ENCODE assay signal across 8 cellular contexts in genomic region chr12:991350-992278, GRCh38. TPM values are rescaled to one million over a fixed set of nuclear protein-coding genes. Genes with fewer than 3 reads are reported as not detected.
A peak's percentile ranks its signal among the peaks of the same experiment; 100 is the strongest.
DNase-seq lines count a peak whose midpoint lies in the region; ATAC-seq and TF ChIP-seq lines count a peak whose summit lies in the region.

No MANE protein-coding gene starts in this region.

- H3K4me3 ChIP-seq in H7 (ENCODE audit: insufficient read depth, low read depth, low read length) = peak overlapping the region; percentile 95
- peak overlapping the region; percentile 90 to 94 for H3K4me3 ChIP-seq in ascending aorta
- H3K4me3 ChIP-seq in iPS-11a (ENCODE audit: low read depth, low read length) = peak overlapping the region; percentile 98
- peak overlapping the region; percentile 76 to 96 (median 90) for H3K4me3 ChIP-seq in gastrocnemius medialis

- in situ Hi-C loops in gastrocnemius medialis (cut with MboI; ENCODE audit: low sequenced_read_pairs in 4 of 4) = loop anchor here in 2 of 4 donors (25.0 kb wide), 1 partner anchor 596 kb away; the partner anchor contains the start of gene FBXL14 (in 2 of the 2)

- intact Hi-C loops in ascending aorta (cut with DNase I) = loop anchor here (1.0 to 5.0 kb wide), 3 partner anchors 42 to 239 kb away; partner anchors contain the start of genes RAD52 and WNK1
- intact Hi-C loops in gastrocnemius medialis (cut with DNase I; ENCODE audit: low total_unique reads) = loop anchor here (2.0 to 5.0 kb wide), 3 partner anchors 43 to 239 kb away; partner anchors contain the start of genes RAD52 and WNK1

- DNase-seq in EL = peak; percentile 17
- DNase-seq in H7 = peak; percentile 92
- peak; percentile 42 for DNase-seq in NCI-H2227 treated with DMSO at 0.1 percent for 48 hours (lab: John Stamatoyannopoulos, UW)
- no peak for DNase-seq in ascending aorta (ENCODE audit: low spot score in 2 of 2)
- DNase-seq in gastrocnemius medialis = no peak
- no peak for DNase-seq in RPMI8226

- TF ChIP-seq CTCF in ascending aorta (IDR thresholded peaks at IDR 0.05) (no peak), gastrocnemius medialis (IDR thresholded peaks at IDR 0.05 in 4 of 5, conservative IDR thresholded peaks at IDR 0.05 in 1 of 5) (no peak)

- TF ChIP-seq POLR2A in gastrocnemius medialis (IDR thresholded peaks at IDR 0.05) = no peak

- H3K36me3 ChIP-seq in H7 (replicated peaks; ENCODE audit: control insufficient read depth, insufficient read depth, low read length) (no peaks in the 10 kb centered on the region), ascending aorta (no peaks in the 10 kb centered on the region), gastrocnemius medialis (no peaks in the 10 kb centered on the region)

- no peaks in the 10 kb centered on the region for H3K9me3 ChIP-seq in ascending aorta
- H3K9me3 ChIP-seq in gastrocnemius medialis = no peaks in the 10 kb centered on the region

- H3K27ac ChIP-seq in ascending aorta = peak overlapping the region; percentile 98
- peak overlapping the region; percentile 97 to 100 (median 99) for H3K27ac ChIP-seq in gastrocnemius medialis

- ATAC-seq in gastrocnemius medialis (peak; percentile 26 to 28), GM19324 (IDR thresholded peaks at IDR 0.05; ENCODE audit: low FRiP score, unreplicated experiment) (no peak)

- H3K27me3 ChIP-seq in H7 (ENCODE audit: control insufficient read depth, insufficient read depth, low read length) = no peaks in the 10 kb centered on the region
- H3K27me3 ChIP-seq in ascending aorta = no peaks in the 10 kb centered on the region
- H3K27me3 ChIP-seq in gastrocnemius medialis = no peaks in the 10 kb centered on the region

- H3K4me1 ChIP-seq in ascending aorta = peaks cover 0 to 18% of the 10 kb centered on the region in 2 donors
- peaks cover 30 to 35% of the 10 kb centered on the region in 2 donors for H3K4me1 ChIP-seq in gastrocnemius medialis

RNA-seq across cellular contexts. Expression of gene ERC1, which starts 0.6 kb away (rescaled TPM):
- total RNA-seq in H7 (2014; rRNA removed; shearing (Covaris generic)) = 10.3 and 17.0 TPM in 2 replicates
- total RNA-seq in ascending aorta (41.4 TPM), gastrocnemius medialis (10 to 100 TPM; 20.3 to 39.1 (median 23.5) TPM)

RNA-seq across cellular contexts. Expression of gene RAD52, which starts 42.1 kb away (rescaled TPM):
- total RNA-seq in H7 (2014; rRNA removed; shearing (Covaris generic)) = 8.4 and 16.6 TPM in 2 replicates
- total RNA-seq in ascending aorta = 175 TPM
- total RNA-seq in gastrocnemius medialis = 10 to 100 TPM; 11.3 to 21.0 (median 14.3) TPM

Comparison
In these comparisons a context has a peak if more than half of its experiments do, and no peak if none do; other contexts are left out.
1. DNase-seq: peak in EL (single experiment), H7 (single experiment) and NCI-H2227 treated with DMSO at 0.1 percent for 48 hours (single experiment); none in ascending aorta (0 of 2), gastrocnemius medialis (0 of 2) and RPMI8226 (single experiment).
2. Peak in every context shown above with its lines, with median percentiles within 50 percentile points of each other: H3K4me3 ChIP-seq.